5 cellular contexts compared by ENCODE assay signal in genomic region chr2:5970347-5970746, GRCh38.
"Had no signal": no experiment of that assay in that cellular context is flagged by ENCODE, and none has a peak within 500 bp of the region (broad histone marks: within the 10 kb centered on the region; RNA-seq: fewer than 3 reads in every experiment).

No MANE protein-coding gene starts in this region.

- H3K4me1 Mint-ChIP-seq: IgD-negative memory B cell had no signal

- ATAC-seq: HepG2, K562 had no signal

- H3K27ac ChIP-seq: HL-60 had no signal

- H3K27ac Mint-ChIP-seq: IgD-negative memory B cell had no signal

- DNase-seq: IMR-90 had no signal

- H3K36me3 Mint-ChIP-seq: IgD-negative memory B cell had no signal

- H3K4me3 Mint-ChIP-seq: IgD-negative memory B cell had no signal

- H3K27me3 Mint-ChIP-seq: IgD-negative memory B cell had no signal

- H3K4me3 ChIP-seq: K562 had no signal
